ENCODE assay signal across 20 cellular contexts in genomic region chr10:23174974-23175512, GRCh38. TPM values are rescaled to one million over a fixed set of nuclear protein-coding genes. Genes with fewer than 3 reads are reported as not detected.
A peak's percentile ranks its signal among the peaks of the same experiment; 100 is the strongest.
DNase-seq lines count a peak whose midpoint lies in the region; ATAC-seq, FAIRE-seq and TF ChIP-seq lines count a peak whose summit lies in the region.
"Had no signal": no experiment of that assay in that cellular context is flagged by ENCODE, and none has a peak within 500 bp of the region (broad histone marks: within the 10 kb centered on the region; RNA-seq: fewer than 3 reads in every experiment).

No MANE protein-coding gene starts in this region.

- no peaks in the 10 kb centered on the region for H3K36me3 Mint-ChIP-seq in GM23338 (ENCODE audit: low read depth)
- H3K36me3 Mint-ChIP-seq: CD14-positive monocyte; CD8-positive, alpha-beta memory T cell had no signal

- no peaks in the 10 kb centered on the region for H3K9me2 ChIP-seq in GM23338 (ENCODE audit: insufficient read depth)

- peaks cover 19% of the 10 kb centered on the region; the same call in 1 of the 2 replicates for H4K20me1 ChIP-seq in GM23338 (replicated peaks; ENCODE audit: insufficient read depth)

- H3K4me3 ChIP-seq in GM23338 (peak overlapping the region; percentile 46), dorsolateral prefrontal cortex (peak overlapping the region in 56 of 59 donors; percentile 15 to 71 (median 56)), pancreas (peak overlapping the region; percentile 45 to 62 (median 52)), SJCRH30 (no peak overlapping the region)
- H3K4me3 ChIP-seq: A549, GM12878 had no signal

- peaks cover 95% of the 10 kb centered on the region for H3K27me3 Mint-ChIP-seq in GM23338 (ENCODE audit: insufficient read depth, low read depth, poor library complexity)

- no peak overlapping the region for H2AFZ ChIP-seq in GM23338

- 21 to 25% methylated on average over 13 to 14 of the region's 14 CpGs for WGBS in pancreas, 2 donors

- no peak for TF ChIP-seq CTCF in GM23338 (conservative IDR thresholded peaks at IDR 0.05; ENCODE audit: low read depth in 2 of 2)
- no peak for TF ChIP-seq CTCF in dorsolateral prefrontal cortex (IDR thresholded peaks at IDR 0.05 in 54 of 56, conservative IDR thresholded peaks at IDR 0.05 in 2 of 56; ENCODE audit: low read depth in 1 of 56, partially characterized antibody in 56 of 56)
- TF ChIP-seq CTCF in pancreas (IDR thresholded peaks at IDR 0.05) = no peak

- H3K4me2 ChIP-seq in GM23338 = peak overlapping the region; percentile 67
- H3K4me2 ChIP-seq: A549 had no signal

- peak; percentile 25 for DNase-seq in GM23338 (ENCODE audit: low spot score)
- no peak for DNase-seq in dorsolateral prefrontal cortex
- DNase-seq in pancreas = peak in 3 of 6 donors; percentile 60 to 80 (median 63)
- no peak for DNase-seq in SJCRH30
- no peak for DNase-seq in activated CD4-positive, CD25-positive, alpha-beta regulatory T cell treated with anti-CD3 and anti-CD28 coated beads, Interleukin-2, amount 50 U/mL, for 72 hours
- DNase-seq in SW480 (ENCODE audit: low spot score) = no peak
- DNase-seq: Caco-2; CD8-positive, alpha-beta memory T cell had no signal

- H3K27me3 ChIP-seq in GM23338 (ENCODE audit: insufficient read depth) (peaks cover 100% of the 10 kb centered on the region), dorsolateral prefrontal cortex (peaks cover 0 to 78% (median 31%) of the 10 kb centered on the region in 45 donors), pancreas (no peaks in the 10 kb centered on the region), SJCRH30 (no peaks in the 10 kb centered on the region)

- H3K79me2 ChIP-seq in GM23338 (replicated peaks; ENCODE audit: insufficient read depth) = no peaks in the 10 kb centered on the region

- H3F3A ChIP-seq in GM23338 (replicated peaks; ENCODE audit: low read depth) = peaks cover 6% of the 10 kb centered on the region

- H3K4me3 Mint-ChIP-seq in GM23338 = 0 out of 3 replicates have a peak overlapping the region, but pooled peaks have one; percentile 41
- H3K4me3 Mint-ChIP-seq: CD8-positive, alpha-beta memory T cell had no signal

- H3K27ac ChIP-seq in GM23338 (ENCODE audit: low read depth) = no peak overlapping the region
- peak overlapping the region in 17 of 59 donors; percentile 67 to 88 (median 80) for H3K27ac ChIP-seq in dorsolateral prefrontal cortex
- H3K27ac ChIP-seq in pancreas = peak overlapping the region; percentile 82 to 95 (median 85)
- H3K27ac ChIP-seq in SJCRH30 = no peak overlapping the region
- H3K27ac ChIP-seq: A549 had no signal

- H3K4me1 ChIP-seq in GM23338 (ENCODE audit: insufficient read depth) (peaks cover 27% of the 10 kb centered on the region; the same call in 1 of the 2 replicates), pancreas (peaks cover 0 to 5% (median 0%) of the 10 kb centered on the region in 3 donors), SJCRH30 (no peaks in the 10 kb centered on the region)
- H3K4me1 ChIP-seq: A549, Caco-2 had no signal

- H3K27ac Mint-ChIP-seq in GM23338 = no peak overlapping the region
- H3K27ac Mint-ChIP-seq: CD14-positive monocyte; CD8-positive, alpha-beta memory T cell had no signal

- intact Hi-C loops in dorsolateral prefrontal cortex (cut with DNase I) (loop anchor here in 1 of 2 donors (10.0 kb wide), 1 partner anchor 530 kb away; no protein-coding TSS in a partner anchor), pancreas (cut with DNase I) (no loop called here)

- FAIRE-seq in pancreas (lab: Jason Lieb, UNC) = no peak
- FAIRE-seq: GM12878, GM18507, HepG2, HTR-8/SVneo had no signal

- H3K9me3 ChIP-seq in pancreas (no peaks in the 10 kb centered on the region), SJCRH30 (replicated peaks) (no peaks in the 10 kb centered on the region)
- H3K9me3 ChIP-seq: A549, Caco-2 had no signal

- H3K36me3 ChIP-seq in GM23338 (ENCODE audit: insufficient read depth) (no peaks in the 10 kb centered on the region), pancreas (no peaks in the 10 kb centered on the region), SJCRH30 (no peaks in the 10 kb centered on the region)

- H3K9me3 Mint-ChIP-seq in GM23338 = no peaks in the 10 kb centered on the region; the same call in 2 of the 3 replicates

- no peak; the same call in 2 of the 3 replicates for ATAC-seq in GM23338
- ATAC-seq in pancreas = peak; percentile 44 to 56 (median 52)
- ATAC-seq in GM19324 (IDR thresholded peaks at IDR 0.05; ENCODE audit: low FRiP score, unreplicated experiment) = no peak
- ATAC-seq: A549, GM12878, HCT116, HepG2 had no signal

- H3K4me1 Mint-ChIP-seq in GM23338 = peaks cover 17% of the 10 kb centered on the region
- H3K4me1 Mint-ChIP-seq: CD14-positive monocyte had no signal

TF ChIP-seq in GM23338, 12 proteins besides CTCF, POLR2A, EP300 and RAD21:
- peak; percentile 68 for TF ChIP-seq EZH2 (IDR thresholded peaks at IDR 0.05; ENCODE audit: low read depth, unreplicated experiment)
- TF ChIP-seq POLR2AphosphoS5 (IDR thresholded peaks at IDR 0.05; ENCODE audit: low read depth) = no peak

RNA-seq across cellular contexts. Expression of gene PTF1A, which starts 17.1 kb away (rescaled TPM):
- total RNA-seq in GM23338 (2014; rRNA removed; shearing (Covaris generic)) = not detected in 2 replicates
- polyA plus RNA-seq in GM23338 (2016; fragmentation: Nextera tagmentation; extraction: Ambion mirVana) (not detected in 2 replicates), pancreas (10 to 100 TPM; 16.8 to 20.5 TPM)
- total RNA-seq in dorsolateral prefrontal cortex (1 to 10 TPM in 38 of 120 experiments, under 1 TPM in 48, not detected in 34; 0.26 to 3.7 (median 0.93) TPM), pancreas (10 to 100 TPM; 29.4 to 70.8 (median 52.0) TPM)
- total RNA-seq in SJCRH30 (2014; rRNA removed; shearing (Covaris generic)) = not detected in 2 replicates
- total RNA-seq: Caco-2; CD8-positive, alpha-beta memory T cell; Daoy; GM12878; H4; HepG2 had no signal
- polyA plus RNA-seq: A549; AG04450; BJ; CD14-positive monocyte; CD8-positive, alpha-beta memory T cell; GM12878; HepG2 had no signal

Comparison
In these comparisons a context has a peak if more than half of its experiments do, and no peak if none do; other contexts are left out.
1. ATAC-seq: peak in pancreas (4 of 4); none in GM23338 (single experiment) and GM19324 (single experiment).
2. H3K27ac ChIP-seq: peak in pancreas (4 of 4); none in GM23338 (single experiment) and SJCRH30 (single experiment).
3. RNA of gene PTF1A, which starts 17.1 kb away (total RNA-seq): 29.4 to 70.8 TPM in pancreas; 0.26 to 3.7 TPM in dorsolateral prefrontal cortex, not detected in GM23338 and not detected in SJCRH30; every median in the first group is over 4 times any median in the second.